Comparison of ENCODE assay signal across 14 cellular contexts in the genomic region with DNA sequence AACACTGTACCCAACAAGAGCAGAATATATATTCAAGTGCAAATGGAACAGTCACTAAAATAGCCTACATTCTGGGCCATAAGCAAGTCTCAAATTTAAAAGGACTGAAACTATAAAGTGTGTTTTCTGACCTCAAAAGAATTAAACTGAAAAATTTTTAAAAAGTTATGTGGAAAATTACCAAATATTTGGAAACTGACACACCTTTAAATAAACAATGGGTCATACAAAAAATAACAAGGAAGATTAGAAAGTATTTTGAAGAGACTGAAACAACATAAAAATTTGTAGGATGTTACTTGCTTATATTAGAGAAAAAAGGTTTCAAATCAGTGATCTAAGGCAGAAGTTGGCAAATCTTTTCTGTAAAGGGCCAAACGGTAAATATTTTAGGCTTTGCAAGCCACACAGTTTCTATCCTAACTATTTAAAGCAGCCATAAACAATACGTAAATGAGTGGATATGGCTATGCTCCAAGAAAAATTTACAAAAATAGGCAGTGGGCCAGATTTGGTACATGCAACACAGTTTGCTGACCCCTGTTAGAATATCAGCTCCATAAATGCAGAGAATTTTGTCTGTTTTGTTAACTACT.
DNase-seq lines count a peak whose midpoint lies in the region; ATAC-seq and TF ChIP-seq lines count a peak whose summit lies in the region.
"Had no signal": no experiment of that assay in that cellular context is flagged by ENCODE, and none has a peak within 500 bp of the region (broad histone marks: within the 10 kb centered on the region; RNA-seq: fewer than 3 reads in every experiment).

No MANE protein-coding gene starts in this region.

- no peaks in the 10 kb centered on the region for H3K79me2 ChIP-seq in smooth muscle cell (ENCODE audit: low read depth)

- H3K4me2 ChIP-seq in smooth muscle cell = peak overlapping the region; percentile 64

- H3K27me3 ChIP-seq in SJCRH30 (no peaks in the 10 kb centered on the region), smooth muscle cell (ENCODE audit: low read depth) (no peaks in the 10 kb centered on the region)
- H3K27me3 ChIP-seq: thyroid gland had no signal

- H3K36me3 ChIP-seq in SJCRH30 (peaks cover 10% of the 10 kb centered on the region; the same call in 1 of the 2 replicates), smooth muscle cell (ENCODE audit: low read depth) (no peaks in the 10 kb centered on the region)
- H3K36me3 ChIP-seq: thyroid gland, WERI-Rb-1 had no signal

- ATAC-seq in GM21528 (IDR thresholded peaks at IDR 0.05; ENCODE audit: low FRiP score, unreplicated experiment) = no peak
- ATAC-seq: activated T-cell treated with anti-CD3 and anti-CD28 coated beads, Interleukin-2, amount 50 U/mL, for 4 hours had no signal

- H3K27ac ChIP-seq in SJCRH30 = peak overlapping the region; percentile 93
- peak overlapping the region; percentile 54 for H3K27ac ChIP-seq in smooth muscle cell (ENCODE audit: low read depth)
- H3K27ac ChIP-seq: WERI-Rb-1 had no signal

- DNase-seq in NCI-H1105 treated with DMSO at 0.1 percent for 48 hours (lab: John Stamatoyannopoulos, UW) = peak; percentile 46
- no peak for DNase-seq in NCI-H1105 (lab: John Stamatoyannopoulos, UW)
- DNase-seq in SJCRH30 = peak; percentile 25 to 65
- peak; percentile 73 for DNase-seq in fibroblast of mammary gland (ENCODE audit: low read depth)
- no peak for DNase-seq in smooth muscle cell (lab: John Stamatoyannopoulos, UW; ENCODE audit: unreplicated experiment)
- DNase-seq in cortex of kidney (lab: John Stamatoyannopoulos, UW) = no peak
- DNase-seq in HPDE6-E6E7 (ENCODE audit: extremely low spot score) = no peak
- DNase-seq: activated T-cell treated with anti-CD3 and anti-CD28 coated beads, Interleukin-2, amount 50 U/mL, for 4 hours; anterior cingulate cortex; KG1; right cardiac atrium; thyroid gland; WERI-Rb-1 had no signal

- H3K4me3 ChIP-seq in SJCRH30 (no peak overlapping the region), fibroblast of mammary gland (ENCODE audit: control insufficient read depth, low read depth, low read length) (no peak overlapping the region), smooth muscle cell (no peak overlapping the region)
- H3K4me3 ChIP-seq: thyroid gland had no signal

- no peak overlapping the region for H3K9ac ChIP-seq in smooth muscle cell (ENCODE audit: low read depth)

- no peak for TF ChIP-seq CTCF in fibroblast of mammary gland (conservative IDR thresholded peaks at IDR 0.05; ENCODE audit: control insufficient read depth, insufficient read depth, low read depth, low read length)
- no peak for TF ChIP-seq CTCF in smooth muscle cell (IDR thresholded peaks at IDR 0.05; ENCODE audit: borderline replicate concordance, insufficient read depth, poor library complexity, severe bottlenecking)

- no peaks in the 10 kb centered on the region for H4K20me1 ChIP-seq in smooth muscle cell (ENCODE audit: low read depth)

- H3K4me1 ChIP-seq in SJCRH30 = peaks cover 54% of the 10 kb centered on the region
- H3K4me1 ChIP-seq in smooth muscle cell (ENCODE audit: low read depth) = peaks cover 12% of the 10 kb centered on the region

- 30% methylated on average over 2 of the region's 2 CpGs for WGBS in smooth muscle cell (ENCODE audit: low lambda C conversion rate)

- H3K9me3 ChIP-seq in SJCRH30 (replicated peaks) = no peaks in the 10 kb centered on the region
- no peaks in the 10 kb centered on the region for H3K9me3 ChIP-seq in smooth muscle cell (replicated peaks; ENCODE audit: low read depth)
- H3K9me3 ChIP-seq: thyroid gland had no signal

- peaks cover 1% of the 10 kb centered on the region for H3F3A ChIP-seq in smooth muscle cell (ENCODE audit: low read depth)

- peak overlapping the region; percentile 41 for H2AFZ ChIP-seq in smooth muscle cell (ENCODE audit: low read depth)

Comparison
In these comparisons a context has a peak if more than half of its experiments do, and no peak if none do; other contexts are left out.
1. DNase-seq: peak in NCI-H1105 treated with DMSO at 0.1 percent for 48 hours (single experiment), SJCRH30 (2 of 2) and fibroblast of mammary gland (single experiment); none in NCI-H1105 (single experiment), smooth muscle cell (single experiment), cortex of kidney (single experiment) and HPDE6-E6E7 (single experiment).